19 cellular contexts compared by ENCODE assay signal in the genomic region with DNA sequence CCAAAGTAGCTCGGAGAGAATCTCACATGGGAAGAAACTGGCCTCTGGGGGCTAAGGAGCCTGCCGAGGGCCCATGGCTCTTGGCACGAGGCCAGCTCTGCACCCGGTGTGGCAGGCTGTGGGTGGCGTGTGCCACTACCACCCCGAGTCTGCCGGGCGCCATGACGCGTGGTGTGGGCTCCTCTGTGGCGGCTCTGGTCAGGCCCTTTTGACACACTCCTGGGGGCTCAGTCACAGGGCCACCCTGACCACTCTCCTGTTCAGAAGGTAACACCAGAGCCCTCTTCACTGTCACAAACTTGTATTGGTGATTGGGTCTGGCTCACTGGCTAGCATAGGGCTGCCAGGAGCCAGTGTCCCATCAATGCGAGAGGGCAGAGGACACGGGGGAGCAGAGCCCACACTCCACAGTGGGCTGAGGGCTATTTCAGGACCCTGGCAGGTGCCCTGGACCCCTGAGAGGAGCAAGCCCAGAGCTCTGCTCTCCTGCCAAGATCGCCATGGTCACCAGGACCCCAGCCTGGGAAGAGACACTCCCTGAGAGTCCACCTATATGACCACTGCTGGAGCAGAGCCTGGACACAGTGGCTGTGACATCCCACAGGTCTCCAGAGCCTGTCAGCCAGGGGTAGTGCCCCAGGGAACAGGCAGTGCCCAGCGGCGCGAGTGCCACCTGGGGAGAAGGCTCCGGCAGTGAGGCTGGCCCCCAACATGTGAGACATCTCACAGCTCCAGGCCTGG.
"Had no signal": no experiment of that assay in that cellular context is flagged by ENCODE, and none has a peak within 500 bp of the region (broad histone marks: within the 10 kb centered on the region; RNA-seq: fewer than 3 reads in every experiment).

No MANE protein-coding gene starts in this region.

- H3K4me3 ChIP-seq: body of pancreas, coronary artery, heart left ventricle, lung, pancreas, thyroid gland had no signal

- DNase-seq: activated CD4-positive, alpha-beta T cell treated with anti-CD3 and anti-CD28 coated beads, Interleukin-2, amount 10 ng/mL, durations not matched to agents 24 days and 14 days; activated CD4-positive, CD25-positive, alpha-beta regulatory T cell; activated CD8-positive, alpha-beta memory T cell treated with anti-CD3 and anti-CD28 coated beads, Interleukin-2, amount 50 U/mL, for 48 hours; activated gamma-delta T cell treated with Interleukin-2 at 50 U/mL for 16 hours; activated T-cell treated with anti-CD3 and anti-CD28 coated beads, Interleukin-2, amount 50 U/mL, for 72 hours; amygdala; effector CD4-positive, alpha-beta T cell; immature natural killer cell; naive B cell; T-helper 2 cell; thyroid gland had no signal

- H3K27ac ChIP-seq: coronary artery, heart left ventricle, thyroid gland had no signal

- ATAC-seq: activated T-cell treated with anti-CD3 and anti-CD28 coated beads, Interleukin-2, amount 50 U/mL, for 72 hours; stimulated activated effector memory CD8-positive, alpha-beta T cell treated with anti-CD3 and anti-CD28 coated beads, Interleukin-12 subunit alpha, Interleukin-12 subunit beta, amount 100 ng/mL, for 72 hours had no signal

- H3K9me3 ChIP-seq: body of pancreas, heart left ventricle, pancreas, thyroid gland had no signal

- H3K27me3 ChIP-seq: body of pancreas, heart left ventricle, pancreas, thyroid gland had no signal

- FAIRE-seq: endothelial cell of umbilical vein, frontal cortex, pancreas had no signal

- H3K4me1 ChIP-seq: body of pancreas, pancreas, thyroid gland had no signal
